ENCODE assay signal across 9 cellular contexts in the genomic region with DNA sequence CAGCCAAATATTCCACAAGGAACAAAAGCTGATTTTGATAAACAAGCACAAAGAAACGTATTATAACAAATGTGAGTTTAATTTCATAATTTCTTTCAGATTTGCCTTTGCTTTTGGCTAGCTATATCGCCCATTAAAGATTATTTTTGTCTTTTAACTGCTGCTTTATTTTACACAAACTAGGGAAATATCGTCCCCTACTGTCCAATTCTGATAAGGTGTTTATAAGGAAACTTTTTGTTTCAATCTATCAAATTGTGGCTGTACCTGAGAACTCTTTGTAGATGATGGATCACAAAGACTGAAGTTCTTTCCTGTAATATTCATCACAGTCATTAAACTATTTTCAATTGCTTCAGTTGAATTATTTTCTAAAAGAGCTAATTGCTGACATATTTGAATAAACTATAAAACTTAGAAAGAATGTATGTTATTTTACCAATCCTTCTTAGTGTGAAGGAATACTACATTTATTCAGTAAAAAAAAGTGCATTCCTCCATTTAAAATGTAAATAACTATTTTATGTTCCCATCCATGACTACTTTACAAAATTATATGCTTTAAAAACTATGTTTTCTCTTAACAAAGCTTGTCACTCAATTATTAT.
DNase-seq lines count a peak whose midpoint lies in the region; FAIRE-seq and TF ChIP-seq lines count a peak whose summit lies in the region.
"Had no signal": no experiment of that assay in that cellular context is flagged by ENCODE, and none has a peak within 500 bp of the region (broad histone marks: within the 10 kb centered on the region; RNA-seq: fewer than 3 reads in every experiment).

No MANE protein-coding gene starts in this region.

- no TSS peak for BruUV-seq in Caco-2 (replicated peaks; lab: Mats Ljungman, UMichigan)

- peak; percentile 23 for FAIRE-seq in keratinocyte (lab: Jason Lieb, UNC)

- DNase-seq in Caco-2 (peak in 1 of 2 experiments; percentile 12), LHCN-M2 (ENCODE audit: low read depth) (peak; percentile 0), SK-N-DZ (ENCODE audit: low spot score) (peak; percentile 49), keratinocyte (ENCODE audit: low read depth, low spot score) (no peak), NCI-H1930 (lab: John Stamatoyannopoulos, UW) (no peak), neuronal stem cell (ENCODE audit: low spot score) (no peak), COLO668 (lab: John Stamatoyannopoulos, UW; ENCODE audit: unreplicated experiment) (no peak), NK-92 (lab: John Stamatoyannopoulos, UW; ENCODE audit: unreplicated experiment) (no peak)

- H3K4me2 ChIP-seq in keratinocyte (ENCODE audit: control insufficient read depth, extremely low read depth, insufficient read depth, low read depth, low read length) (no peak overlapping the region), neuronal stem cell (ENCODE audit: insufficient read depth, low read length, poor library complexity, severe bottlenecking) (no peak overlapping the region)

- CTCF ChIA-PET in Caco-2 (lab: Charles Lee), result no interaction called here

- H3K4me1 ChIP-seq in Caco-2, result no peaks in the 10 kb centered on the region
- no peaks in the 10 kb centered on the region for H3K4me1 ChIP-seq in keratinocyte (ENCODE audit: control insufficient read depth, extremely low read depth, insufficient read depth, low read length)
- no peaks in the 10 kb centered on the region for H3K4me1 ChIP-seq in neuronal stem cell (ENCODE audit: control insufficient read depth in 2 of 2, insufficient read depth in 1 of 2, low read depth in 1 of 2, low read length in 2 of 2)

- H3K4me3 ChIP-seq in Caco-2 (ENCODE audit: low read depth, low read length), result no peak overlapping the region
- H3K4me3 ChIP-seq in keratinocyte (ENCODE audit: control insufficient read depth in 2 of 3, extremely low read depth in 1 of 3, insufficient read depth in 2 of 3, low read depth in 1 of 3, low read length in 3 of 3), result no peak overlapping the region
- no peak overlapping the region for H3K4me3 ChIP-seq in neuronal stem cell (ENCODE audit: low read length in 2 of 2)
- H3K4me3 ChIP-seq: SK-N-MC had no signal

- no peaks in the 10 kb centered on the region for H4K20me1 ChIP-seq in keratinocyte (ENCODE audit: control insufficient read depth, extremely low read depth, insufficient read depth, low read length)

- no peaks in the 10 kb centered on the region for H3K27me3 Mint-ChIP-seq in Caco-2 (ENCODE audit: insufficient read depth, unreplicated experiment)

- H3K18ac ChIP-seq in neuronal stem cell (ENCODE audit: low read length), result no peak overlapping the region

- intact Hi-C loops in Caco-2 (cut with micrococcal nuclease; ENCODE audit: unreplicated experiment), result loop anchor here (10.0 kb wide), 2 partner anchors 352 to 512 kb away; no protein-coding TSS in a partner anchor

- WGBS in neuronal stem cell (ENCODE audit: extremely low coverage in 2 of 2, insufficient read length in 2 of 2, insufficient replicate concordance in 1 of 2), 2 donors, result no CpG with 5 or more reads among the region's 3 CpGs

- H2BK120ac ChIP-seq in neuronal stem cell (ENCODE audit: low read depth, low read length), result no peak overlapping the region

- peak; percentile 64 to 78 for TF ChIP-seq CTCF in Caco-2 (IDR thresholded peaks at IDR 0.05; ENCODE audit: insufficient read depth in 1 of 2, low read depth in 1 of 2, low read length in 1 of 2, severe bottlenecking in 1 of 2, unreplicated experiment in 1 of 2)
- TF ChIP-seq CTCF in keratinocyte (optimal IDR thresholded peaks at IDR 0.05 in 1 of 3, IDR thresholded peaks at IDR 0.05 in 1 of 3, conservative IDR thresholded peaks at IDR 0.05 in 1 of 3; ENCODE audit: extremely low read depth in 1 of 3, insufficient read depth in 2 of 3, low read length in 3 of 3), result peak in 2 of 3 experiments; percentile 62 to 78

- H3K9me3 Mint-ChIP-seq in Caco-2 (ENCODE audit: unreplicated experiment), result no peaks in the 10 kb centered on the region

- no peaks in the 10 kb centered on the region for H3K9me1 ChIP-seq in keratinocyte (ENCODE audit: control insufficient read depth, extremely low read depth, insufficient read depth, low read length)

- dilution Hi-C loops in keratinocyte (cut with MboI; ENCODE audit: extremely low pct_ligation_motif_present, low sequenced_read_pairs), result no loop called here

- H3K36me3 Mint-ChIP-seq in Caco-2 (ENCODE audit: insufficient read depth, unreplicated experiment), result no peaks in the 10 kb centered on the region

- H3K14ac ChIP-seq in neuronal stem cell (ENCODE audit: low read length), result no peak overlapping the region

- H3K27me3 ChIP-seq in Caco-2 (replicated peaks; ENCODE audit: control insufficient read depth, insufficient read depth, low read length) (no peaks in the 10 kb centered on the region), keratinocyte (ENCODE audit: control insufficient read depth, extremely low read depth, insufficient read depth, low read length) (no peaks in the 10 kb centered on the region), neuronal stem cell (ENCODE audit: control insufficient read depth in 3 of 3, insufficient read depth in 3 of 3, low read depth in 1 of 3, low read length in 3 of 3) (no peaks in the 10 kb centered on the region)

- no peaks in the 10 kb centered on the region for H3K79me2 ChIP-seq in keratinocyte (ENCODE audit: control insufficient read depth, insufficient read depth, low read length)

- H3K23ac ChIP-seq in neuronal stem cell (ENCODE audit: low read depth, low read length, poor library complexity), result no peak overlapping the region

- H3K36me3 ChIP-seq in Caco-2 (ENCODE audit: control insufficient read depth, insufficient read depth, low read length) (no peaks in the 10 kb centered on the region), keratinocyte (ENCODE audit: control insufficient read depth in 2 of 2, extremely low read depth in 1 of 2, insufficient read depth in 2 of 2, low read length in 2 of 2) (no peaks in the 10 kb centered on the region), neuronal stem cell (replicated peaks in 1 of 2; ENCODE audit: control insufficient read depth in 2 of 2, insufficient read depth in 2 of 2, low read length in 2 of 2) (no peaks in the 10 kb centered on the region)

- no peak overlapping the region for H3K27ac Mint-ChIP-seq in Caco-2 (ENCODE audit: unreplicated experiment)

- no peak overlapping the region for H2BK12ac ChIP-seq in neuronal stem cell (ENCODE audit: low read length)

- H3K9ac ChIP-seq in keratinocyte (ENCODE audit: control insufficient read depth, extremely low read depth, insufficient read depth, low read length) (no peak overlapping the region), neuronal stem cell (ENCODE audit: low read depth, low read length, poor library complexity) (no peak overlapping the region)

- no peak overlapping the region for H4K8ac ChIP-seq in neuronal stem cell (ENCODE audit: low read depth, low read length)

- H3K27ac ChIP-seq in keratinocyte (ENCODE audit: control insufficient read depth, insufficient read depth, low read length), result no peak overlapping the region
- H3K27ac ChIP-seq in neuronal stem cell (replicated peaks; ENCODE audit: low read length), result no peak overlapping the region
- H3K27ac ChIP-seq: SK-N-MC had no signal

- H2BK5ac ChIP-seq in neuronal stem cell (ENCODE audit: low read length), result no peak overlapping the region

- H3K9me3 ChIP-seq in Caco-2 (no peaks in the 10 kb centered on the region), keratinocyte (ENCODE audit: control insufficient read depth, low read depth, low read length) (no peaks in the 10 kb centered on the region), neuronal stem cell (replicated peaks in 1 of 2; ENCODE audit: control insufficient read depth in 2 of 2, insufficient read depth in 1 of 2, low read depth in 1 of 2, low read length in 2 of 2) (no peaks in the 10 kb centered on the region)

- no peak overlapping the region for H3K4me3 Mint-ChIP-seq in Caco-2 (ENCODE audit: unreplicated experiment)

- no peak overlapping the region for H2AK5ac ChIP-seq in neuronal stem cell (ENCODE audit: low read depth, low read length)

- no peaks in the 10 kb centered on the region for H3K79me1 ChIP-seq in neuronal stem cell (ENCODE audit: low read depth, low read length)

- POLR2A ChIA-PET in Caco-2 (lab: Charles Lee), result no interaction called here

- no peak overlapping the region for H4K91ac ChIP-seq in neuronal stem cell (ENCODE audit: low read depth, low read length, poor library complexity)

- no peaks in the 10 kb centered on the region for H3K4me1 Mint-ChIP-seq in Caco-2 (ENCODE audit: low read depth, unreplicated experiment)

- H2BK15ac ChIP-seq in neuronal stem cell (ENCODE audit: low read length), result no peak overlapping the region

- H3K4ac ChIP-seq in neuronal stem cell (ENCODE audit: low read length), result no peak overlapping the region

- H2AFZ ChIP-seq in keratinocyte (ENCODE audit: control insufficient read depth, low read length) (no peak overlapping the region), neuronal stem cell (ENCODE audit: low read length) (no peak overlapping the region)

Comparison
In these comparisons a context has a peak if more than half of its experiments do, and no peak if none do; other contexts are left out.
1. DNase-seq: peak in LHCN-M2 (single experiment) and SK-N-DZ (single experiment); none in keratinocyte (single experiment), NCI-H1930 (0 of 2), neuronal stem cell (single experiment), COLO668 (single experiment) and NK-92 (single experiment).